Comparison of ENCODE assay signal across 7 cellular contexts in genomic region chr12:90940872-90941499, GRCh38. TPM values are rescaled to one million over a fixed set of nuclear protein-coding genes. Genes with fewer than 3 reads are reported as not detected.
DNase-seq lines count a peak whose midpoint lies in the region; ATAC-seq, FAIRE-seq and TF ChIP-seq lines count a peak whose summit lies in the region.

No MANE protein-coding gene starts in this region.

- TF ChIP-seq RAD21 in SK-N-SH (IDR thresholded peaks at IDR 0.05; ENCODE audit: low read length): peak; percentile 81

- H2AFZ ChIP-seq in MM.1S (ENCODE audit: low read length): no peak overlapping the region
- no peak overlapping the region for H2AFZ ChIP-seq in SK-N-SH (ENCODE audit: low read depth)

- ATAC-seq in GM21723 (IDR thresholded peaks at IDR 0.05; ENCODE audit: unreplicated experiment): peak; percentile 76
- no peak for ATAC-seq in gastroesophageal sphincter

- H3F3A ChIP-seq in MM.1S (ENCODE audit: insufficient read depth, low read length): no peaks in the 10 kb centered on the region
- no peaks in the 10 kb centered on the region for H3F3A ChIP-seq in SK-N-SH (replicated peaks; ENCODE audit: insufficient read depth)

- H3K9ac ChIP-seq in MM.1S (ENCODE audit: low read length) (no peak overlapping the region), SK-N-SH (no peak overlapping the region)

- H3K4me3 ChIP-seq in MM.1S (ENCODE audit: low read length): no peak overlapping the region
- no peak overlapping the region for H3K4me3 ChIP-seq in SK-N-SH (ENCODE audit: low read depth in 2 of 2, low read length in 1 of 2)
- no peak overlapping the region for H3K4me3 ChIP-seq in gastroesophageal sphincter

- 54% methylated on average over 3 of the region's 3 CpGs for WGBS in SK-N-SH (ENCODE audit: low lambda C conversion rate)
- 47 to 52% methylated on average over 3 of the region's 3 CpGs for WGBS in gastroesophageal sphincter (ENCODE audit: low coverage in 1 of 2), 2 donors

- H3K9me3 ChIP-seq in MM.1S (replicated peaks; ENCODE audit: insufficient read depth, low read length) (no peaks in the 10 kb centered on the region), SK-N-SH (no peaks in the 10 kb centered on the region), gastroesophageal sphincter (no peaks in the 10 kb centered on the region)

- FAIRE-seq in urothelium cell line (lab: Jason Lieb, UNC): no peak

- POLR2A ChIA-PET in GM10248 (lab: Yijun Ruan, JAX): no interaction called here
- POLR2A ChIA-PET in SK-N-SH (lab: Yijun Ruan, JAX): no interaction called here

- TF ChIP-seq EP300 in SK-N-SH (IDR thresholded peaks at IDR 0.05; ENCODE audit: borderline replicate concordance in 1 of 2, low read depth in 1 of 2, low read length in 1 of 2) (no peak), gastroesophageal sphincter (IDR thresholded peaks at IDR 0.05) (no peak)

- H3K36me3 ChIP-seq in MM.1S (replicated peaks; ENCODE audit: insufficient read depth, low read length) (no peaks in the 10 kb centered on the region), SK-N-SH (replicated peaks in 1 of 2; ENCODE audit: control insufficient read depth in 1 of 2, insufficient read depth in 2 of 2, low read length in 1 of 2) (no peaks in the 10 kb centered on the region), gastroesophageal sphincter (no peaks in the 10 kb centered on the region)

- TF ChIP-seq POLR2A in gastroesophageal sphincter (IDR thresholded peaks at IDR 0.05): no peak

- H3K27me3 ChIP-seq in MM.1S (replicated peaks; ENCODE audit: insufficient read depth, low read length): no peaks in the 10 kb centered on the region
- no peaks in the 10 kb centered on the region for H3K27me3 ChIP-seq in SK-N-SH (ENCODE audit: insufficient read depth)
- H3K27me3 ChIP-seq in gastroesophageal sphincter: no peaks in the 10 kb centered on the region

- H3K79me2 ChIP-seq in MM.1S (ENCODE audit: low read length) (no peaks in the 10 kb centered on the region), SK-N-SH (ENCODE audit: insufficient read depth) (no peaks in the 10 kb centered on the region)

- TF ChIP-seq CTCF in GM10248 (IDR thresholded peaks at IDR 0.05; ENCODE audit: control extremely low read depth, extremely low read depth, low read depth, missing control alignments) (peak; percentile 51), MM.1S (IDR thresholded peaks at IDR 0.05; ENCODE audit: low read length) (peak; percentile 61), SK-N-SH (IDR thresholded peaks at IDR 0.05) (peak; percentile 84), gastroesophageal sphincter (IDR thresholded peaks at IDR 0.05) (peak; percentile 22 to 55 (median 40))

- CTCF ChIA-PET in GM10248 (lab: Yijun Ruan, JAX): interaction anchor here (0.9 to 1.3 kb wide), 3 partner anchors 8 to 14 kb away, joined by 3 read pairs; partner anchors contain the start of gene CCER1
- CTCF ChIA-PET in SK-N-SH (lab: Yijun Ruan, JAX): interaction anchor here (0.6 to 2.2 kb wide), 18 partner anchors 11 to 1402 kb away, joined by 3 to 10 read pairs (median 4); no protein-coding TSS in a partner anchor

- DNase-seq in GM10248 (ENCODE audit: extremely low spot score) (peak; percentile 10), MM.1S (peak; percentile 64), SK-N-SH (peak; percentile 32), urothelium cell line (ENCODE audit: low spot score) (peak; percentile 10), medulla oblongata (ENCODE audit: extremely low spot score) (no peak)

- H3K4me1 ChIP-seq in MM.1S (ENCODE audit: low read length) (no peaks in the 10 kb centered on the region), SK-N-SH (ENCODE audit: control insufficient read depth in 1 of 2, insufficient read depth in 2 of 2, low read depth in 1 of 2, low read length in 1 of 2) (peaks cover 0 to 15% of the 10 kb centered on the region in 2 experiments; a peak in 3 of 4 replicates), gastroesophageal sphincter (peaks cover 0 to 6% (median 0%) of the 10 kb centered on the region in 3 donors)

- H3K27ac ChIP-seq in MM.1S (ENCODE audit: low read length) (no peak overlapping the region), SK-N-SH (ENCODE audit: low read depth in 2 of 2, low read length in 1 of 2) (no peak overlapping the region), gastroesophageal sphincter (no peak overlapping the region)

- H3K4me2 ChIP-seq in MM.1S (ENCODE audit: low read depth, low read length): no peak overlapping the region
- H3K4me2 ChIP-seq in SK-N-SH: no peak overlapping the region

- H3K9me2 ChIP-seq in MM.1S (replicated peaks; ENCODE audit: insufficient read depth, low read length) (no peaks in the 10 kb centered on the region), SK-N-SH (no peaks in the 10 kb centered on the region)

- H4K20me1 ChIP-seq in MM.1S (ENCODE audit: insufficient read depth, low read length): no peaks in the 10 kb centered on the region
- no peaks in the 10 kb centered on the region for H4K20me1 ChIP-seq in SK-N-SH (ENCODE audit: insufficient read depth)

TF ChIP-seq in SK-N-SH, 30 proteins besides CTCF, POLR2A, EP300 and RAD21:
- TF ChIP-seq SMC3 (IDR thresholded peaks at IDR 0.05; ENCODE audit: low read depth, low read length): peak; percentile 48
- no peak for TF ChIP-seq RCOR1 (IDR thresholded peaks at IDR 0.05; ENCODE audit: low read length)

RNA-seq across cellular contexts. Expression of gene CCER1, which starts 14.0 kb away (rescaled TPM):
- not detected in 2 replicates for polyA plus RNA-seq in SK-N-SH (2012; rRNA removed)
- not detected in 2 replicates for polyA plus RNA-seq in SK-N-SH (2012; cell fraction: cytosol; rRNA removed)
- polyA plus RNA-seq in SK-N-SH (2012; cell fraction: nucleus; rRNA removed): not detected in 2 replicates
- not detected for total RNA-seq in gastroesophageal sphincter
